In the genomic region with DNA sequence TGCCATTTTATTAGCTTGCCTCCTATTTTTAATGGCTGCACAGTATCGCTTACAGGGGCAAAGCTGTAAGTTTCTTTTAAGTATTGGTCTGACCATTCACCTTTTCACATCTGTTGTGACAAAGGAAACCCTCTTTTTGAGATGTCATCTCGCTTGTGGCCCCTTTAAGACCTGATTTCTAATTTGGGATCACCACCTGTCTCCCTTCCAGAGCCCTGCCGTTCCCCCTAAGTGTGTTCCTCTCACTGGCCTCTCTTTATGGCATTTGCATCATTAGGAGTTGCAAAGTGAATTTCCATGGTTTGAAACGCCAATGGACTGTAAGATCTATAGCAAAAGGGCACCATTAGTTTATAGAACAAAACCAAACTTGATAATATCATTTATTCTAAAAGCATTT, we compare ENCODE assay signal across 9 cellular contexts. TPM values are rescaled to one million over a fixed set of nuclear protein-coding genes. Genes with fewer than 3 reads are reported as not detected.
DNase-seq lines count a peak whose midpoint lies in the region; ATAC-seq and TF ChIP-seq lines count a peak whose summit lies in the region.
"Had no signal": no experiment of that assay in that cellular context is flagged by ENCODE, and none has a peak within 500 bp of the region (broad histone marks: within the 10 kb centered on the region; RNA-seq: fewer than 3 reads in every experiment).

No MANE protein-coding gene starts in this region.

- no peaks in the 10 kb centered on the region for H3K36me3 ChIP-seq in PC-9 (ENCODE audit: low read depth)
- no peaks in the 10 kb centered on the region for H3K36me3 ChIP-seq in mucosa of descending colon (ENCODE audit: low read depth)

- no peaks in the 10 kb centered on the region for H4K20me1 ChIP-seq in PC-9 (ENCODE audit: insufficient read depth)

- 0 out of 2 replicates have a peak, but pooled peaks cover 5% of the 10 kb centered on the region for H3K79me2 ChIP-seq in PC-9 (ENCODE audit: low read depth)

- peaks cover 8% of the 10 kb centered on the region for H3K9me3 Mint-ChIP-seq in progenitor cell of endocrine pancreas (ENCODE audit: low read depth)

- peak overlapping the region; percentile 72 for H3K4me2 ChIP-seq in PC-9

- H2AFZ ChIP-seq in PC-9, result no peak overlapping the region

- H3K27ac ChIP-seq in PC-9, result no peak overlapping the region

- H3F3A ChIP-seq in PC-9 (ENCODE audit: insufficient read depth, low read depth), result no peaks in the 10 kb centered on the region

- H3K4me1 Mint-ChIP-seq in progenitor cell of endocrine pancreas (ENCODE audit: low read depth), result peaks cover 6% of the 10 kb centered on the region

- CTCF ChIA-PET in PC-9 (lab: Charles Lee), result no interaction called here

- POLR2A ChIA-PET in PC-9 (lab: Charles Lee; ENCODE audit: unreplicated experiment), result no interaction called here

- H3K4me3 Mint-ChIP-seq in progenitor cell of endocrine pancreas (ENCODE audit: low read depth), result peak overlapping the region; percentile 56

- no peaks in the 10 kb centered on the region for H3K9me2 ChIP-seq in PC-9 (ENCODE audit: insufficient read depth)

- H3K4me3 ChIP-seq in GM08714 (ENCODE audit: low read length) (peak overlapping the region; percentile 12; the same call in 1 of the 2 replicates), PC-9 (peak overlapping the region; percentile 55), fibroblast of the aortic adventitia (ENCODE audit: low read depth, low read length) (peak overlapping the region; percentile 71), mucosa of descending colon (no peak overlapping the region)

- H3K36me3 Mint-ChIP-seq in progenitor cell of endocrine pancreas (ENCODE audit: insufficient read depth), result peaks cover 1% of the 10 kb centered on the region

- no peak overlapping the region for H3K27ac Mint-ChIP-seq in progenitor cell of endocrine pancreas

- H3K9me3 ChIP-seq in PC-9 (ENCODE audit: insufficient read depth, low read depth) (no peaks in the 10 kb centered on the region), mucosa of descending colon (peaks cover 11% of the 10 kb centered on the region)

- DNase-seq in PC-9, result no peak
- no peak for DNase-seq in fibroblast of the aortic adventitia (ENCODE audit: low read depth)
- no peak for DNase-seq in progenitor cell of endocrine pancreas (ENCODE audit: low spot score, unreplicated experiment)
- no peak for DNase-seq in NCI-H345 (lab: John Stamatoyannopoulos, UW)
- DNase-seq in mucosa of descending colon, result no peak
- DNase-seq: activated T-cell treated with anti-CD3 and anti-CD28 coated beads for 4 hours had no signal

- intact Hi-C loops in PC-9 (cut with micrococcal nuclease; ENCODE audit: unreplicated experiment), result no loop called here
- intact Hi-C loops in mucosa of descending colon (cut with DNase I, micrococcal nuclease), result no loop called here

- 0 out of 2 replicates have a peak, but pooled peaks cover 8% of the 10 kb centered on the region for H3K4me1 ChIP-seq in PC-9 (replicated peaks; ENCODE audit: insufficient read depth)
- peaks cover 10% of the 10 kb centered on the region for H3K4me1 ChIP-seq in mucosa of descending colon (ENCODE audit: low read depth)

- no TSS peak for BruUV-seq in PC-9 (replicated peaks; lab: Mats Ljungman, UMichigan)

- TF ChIP-seq CTCF in PC-9 (conservative IDR thresholded peaks at IDR 0.05) (no peak), fibroblast of the aortic adventitia (IDR thresholded peaks at IDR 0.05; ENCODE audit: insufficient read depth, low read length) (no peak), progenitor cell of endocrine pancreas (IDR thresholded peaks at IDR 0.05; ENCODE audit: unreplicated experiment) (no peak), mucosa of descending colon (IDR thresholded peaks at IDR 0.05) (no peak)

- H3K27me3 Mint-ChIP-seq in progenitor cell of endocrine pancreas, result peaks cover 63% of the 10 kb centered on the region

- ATAC-seq in HG02571 (IDR thresholded peaks at IDR 0.05; ENCODE audit: unreplicated experiment), result no peak
- ATAC-seq in mucosa of descending colon, result no peak

- no peaks in the 10 kb centered on the region for H3K27me3 ChIP-seq in PC-9 (ENCODE audit: insufficient read depth, low read depth)

RNA-seq across cellular contexts. Expression of a gene that starts 1.4 kb away (rescaled TPM):
- total RNA-seq in PC-9 (2021), result 3.3 and 5.4 TPM in 2 replicates
- 27.8 and 47.9 TPM in 2 replicates for total RNA-seq in fibroblast of the aortic adventitia (ENCODE audit: low replicate concordance)
- total RNA-seq in progenitor cell of endocrine pancreas, result 1.8 and 2.8 TPM in 2 replicates
- total RNA-seq in mucosa of descending colon, result 10 to 100 TPM in 2 of 3 donors, 1 to 10 TPM in 1; 9.6 to 25.8 (median 13.6) TPM

RNA-seq across cellular contexts. Expression of a gene that starts 5.3 kb away (rescaled TPM):
- total RNA-seq in PC-9 (2021), result not detected in 2 replicates
- total RNA-seq in fibroblast of the aortic adventitia (ENCODE audit: low replicate concordance), result 40.9 and 171 TPM in 2 replicates
- not detected in 2 replicates for total RNA-seq in progenitor cell of endocrine pancreas
- 1 to 10 TPM in 1 of 3 donors, under 1 TPM in 2; 0.19 to 1.5 (median 0.29) TPM for total RNA-seq in mucosa of descending colon
- total RNA-seq: dermis microvascular lymphatic vessel endothelial cell had no signal

Comparison
In these comparisons a context has a peak if more than half of its experiments do, and no peak if none do; other contexts are left out.
1. RNA of a gene that starts 5.3 kb away (total RNA-seq): 40.9 to 171 TPM in fibroblast of the aortic adventitia; 0.19 to 1.5 TPM in mucosa of descending colon, not detected in progenitor cell of endocrine pancreas and not detected in PC-9; every median in the first group is over 10 times any median in the second.